Comparison of ENCODE assay signal across 36 cellular contexts in the genomic region with DNA sequence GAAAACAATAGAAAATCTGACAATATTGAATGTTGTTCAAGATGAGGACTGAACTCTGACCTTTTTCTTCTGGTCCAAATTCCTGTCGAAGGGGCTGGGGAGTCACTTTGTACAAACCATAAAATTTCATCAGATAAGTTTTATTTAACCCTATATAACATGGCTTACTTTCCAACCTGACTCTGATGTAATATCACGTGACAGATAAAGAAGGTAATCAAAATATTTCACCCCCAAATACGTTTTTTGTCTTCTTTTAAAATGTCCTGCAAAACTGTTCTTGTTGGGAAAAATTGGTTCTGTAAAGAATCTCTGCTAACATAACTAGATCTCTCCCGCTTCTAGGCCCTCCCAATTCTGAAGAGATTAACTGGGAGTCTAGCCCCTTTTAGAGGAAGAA.
"Had no signal": no experiment of that assay in that cellular context is flagged by ENCODE, and none has a peak within 500 bp of the region (broad histone marks: within the 10 kb centered on the region; RNA-seq: fewer than 3 reads in every experiment).

No MANE protein-coding gene starts in this region.

- H3K4me3 Mint-ChIP-seq: activated CD8-positive, alpha-beta memory T cell treated with anti-CD3 and anti-CD28 coated beads, Interleukin-2, amount 10 ng/mL, durations not matched to agents 7 days and 5 days; activated naive CD4-positive, alpha-beta T cell treated with anti-CD3 and anti-CD28 coated beads, Interleukin-2, amount 50 U/mL, for 24 hours; activated naive CD8-positive, alpha-beta T cell treated with anti-CD3 and anti-CD28 coated beads, Interleukin-2, amount 10 ng/mL, durations not matched to agents 7 days and 5 days; activated T-cell treated with anti-CD3 and anti-CD28 coated beads, Interleukin-2, amount 50 U/mL, for 72 hours; central memory CD8-positive, alpha-beta T cell had no signal

- H3K9ac ChIP-seq: SK-N-SH had no signal

- H3K4me3 ChIP-seq: ascending aorta, cardiac muscle cell, Peyer's patch, SJSA1 had no signal

- H3K36me3 ChIP-seq: ascending aorta, cardiac muscle cell, Peyer's patch, SJSA1, WERI-Rb-1 had no signal

- H3K4me1 ChIP-seq: ascending aorta, Peyer's patch, SJSA1 had no signal

- H3K9me3 ChIP-seq: Peyer's patch, SJSA1 had no signal

- ATAC-seq: activated CD8-positive, alpha-beta memory T cell treated with anti-CD3 and anti-CD28 coated beads, Interleukin-2, amount 10 ng/mL, durations not matched to agents 7 days and 5 days; activated T-cell treated with anti-CD3 and anti-CD28 coated beads, Interleukin-2, amount 50 U/mL, for 72 hours; activated T-helper 17 cell treated with anti-CD3 and anti-CD28 coated beads, Interleukin-2, amount 50 U/mL, for 72 hours; PC-3 had no signal

- DNase-seq: activated CD4-positive, alpha-beta T cell treated with anti-CD3 and anti-CD28 coated beads for 1 hour; activated CD4-positive, alpha-beta T cell treated with anti-CD3 and anti-CD28 coated beads for 48 hours; activated CD4-positive, alpha-beta T cell treated with anti-CD3 and anti-CD28 coated beads, Interleukin-2, amount 50 U/mL, for 4 hours; activated CD4-positive, CD25-positive, alpha-beta regulatory T cell; activated CD8-positive, alpha-beta memory T cell treated with anti-CD3 and anti-CD28 coated beads for 24 hours; activated CD8-positive, alpha-beta memory T cell treated with anti-CD3 and anti-CD28 coated beads, Interleukin-2, amount 10 ng/mL, durations not matched to agents 7 days and 5 days; activated CD8-positive, alpha-beta memory T cell treated with anti-CD3 and anti-CD28 coated beads, Interleukin-2, amount 50 U/mL, for 48 hours; activated gamma-delta T cell; activated naive CD4-positive, alpha-beta T cell treated with Interleukin-2 at 50 U/mL for 16 hours; activated naive CD8-positive, alpha-beta T cell treated with anti-CD3 and anti-CD28 coated beads, Interleukin-2, amount 10 ng/mL, durations not matched to agents 7 days and 5 days; activated T-cell treated with anti-CD3 and anti-CD28 coated beads, Interleukin-2, amount 50 U/mL, for 1 hour; activated T-cell treated with anti-CD3 and anti-CD28 coated beads, Interleukin-2, amount 50 U/mL, for 72 hours; amygdala; Karpas-422; KBM-7; NCI-H1105; NCI-H1436; NCI-H1694 treated with DMSO at 0.1 percent for 48 hours; NCI-H2029; NCI-H345; NCI-H526; NCI-H774; PC-3; Peyer's patch; RPMI8226; SHP77 treated with DMSO at 0.1 percent for 48 hours; SK-N-SH; T-helper 1 cell; T1000; WERI-Rb-1 had no signal

- H3K27ac Mint-ChIP-seq: activated CD8-positive, alpha-beta memory T cell treated with anti-CD3 and anti-CD28 coated beads, Interleukin-2, amount 10 ng/mL, durations not matched to agents 7 days and 5 days; activated naive CD4-positive, alpha-beta T cell treated with anti-CD3 and anti-CD28 coated beads, Interleukin-2, amount 50 U/mL, for 24 hours; activated naive CD8-positive, alpha-beta T cell treated with anti-CD3 and anti-CD28 coated beads, Interleukin-2, amount 10 ng/mL, durations not matched to agents 7 days and 5 days had no signal

- H3K27me3 Mint-ChIP-seq: activated CD8-positive, alpha-beta memory T cell treated with anti-CD3 and anti-CD28 coated beads, Interleukin-2, amount 10 ng/mL, durations not matched to agents 7 days and 5 days; activated naive CD8-positive, alpha-beta T cell treated with anti-CD3 and anti-CD28 coated beads, Interleukin-2, amount 10 ng/mL, durations not matched to agents 7 days and 5 days; activated T-helper 17 cell treated with anti-CD3 and anti-CD28 coated beads, Interleukin-2, amount 50 U/mL, for 72 hours; central memory CD8-positive, alpha-beta T cell had no signal

- H3K27me3 ChIP-seq: ascending aorta, cardiac muscle cell, Peyer's patch, SJSA1 had no signal

- H3K4me2 ChIP-seq: SK-N-SH had no signal

- H3K27ac ChIP-seq: ascending aorta, cardiac muscle cell, Peyer's patch, SJSA1, WERI-Rb-1 had no signal
